In the genomic region with DNA sequence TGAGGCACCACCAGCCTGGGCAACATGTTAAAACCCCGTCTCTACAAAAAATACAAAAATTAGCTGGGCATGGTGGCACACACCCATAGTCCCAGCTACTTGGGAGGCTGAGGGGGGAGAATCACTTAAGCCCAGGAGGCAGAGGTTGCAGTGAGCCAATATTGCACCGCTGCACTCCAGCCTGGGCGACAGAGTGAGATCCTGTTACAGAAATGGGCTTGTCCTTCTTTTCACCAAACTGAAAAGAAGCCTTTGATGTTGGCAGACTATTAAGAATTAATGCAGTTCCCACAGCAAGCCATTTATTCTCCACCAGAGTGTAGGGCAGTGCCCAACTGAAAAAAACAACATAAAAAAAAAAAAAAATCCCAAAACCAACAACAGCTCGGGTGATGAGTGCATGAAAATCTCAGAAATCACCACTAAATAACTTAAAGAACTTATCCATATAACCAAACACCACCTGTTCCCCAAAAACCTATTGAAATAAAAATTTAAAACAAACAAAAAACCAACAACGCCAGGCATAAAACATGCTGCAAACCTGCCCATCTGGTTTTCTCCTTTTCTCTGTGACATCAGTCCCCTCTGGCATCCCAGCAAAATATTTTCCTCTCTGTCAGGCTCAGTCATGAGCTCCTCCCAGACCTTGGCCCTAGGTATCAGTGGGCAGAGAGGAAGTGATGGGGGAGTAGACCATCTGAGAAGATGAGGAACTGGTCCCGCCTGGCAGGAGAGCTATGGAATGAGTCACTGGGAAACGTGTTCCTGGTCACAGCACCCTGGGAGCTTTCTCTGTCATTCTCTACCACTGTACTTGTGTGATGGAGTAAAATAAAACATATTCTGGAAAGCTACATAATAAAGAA, we compare ENCODE assay signal across 10 cellular contexts. TPM values are rescaled to one million over a fixed set of nuclear protein-coding genes. Genes with fewer than 3 reads are reported as not detected.
DNase-seq lines count a peak whose midpoint lies in the region; ATAC-seq and TF ChIP-seq lines count a peak whose summit lies in the region.
"Had no signal": no experiment of that assay in that cellular context is flagged by ENCODE, and none has a peak within 500 bp of the region (broad histone marks: within the 10 kb centered on the region; RNA-seq: fewer than 3 reads in every experiment).

No MANE protein-coding gene starts in this region.

- peaks cover 8% of the 10 kb centered on the region for H3K4me1 ChIP-seq in effector memory CD4-positive, alpha-beta T cell (ENCODE audit: control insufficient read depth, insufficient read depth, low read length, poor library complexity, severe bottlenecking)

- no peaks in the 10 kb centered on the region for H3K9me3 ChIP-seq in effector memory CD4-positive, alpha-beta T cell (ENCODE audit: control insufficient read depth, low read length)
- H3K9me3 ChIP-seq: ascending aorta, ovary had no signal

- ATAC-seq in GM21786 (IDR thresholded peaks at IDR 0.05; ENCODE audit: unreplicated experiment) (no peak), GM18907 (IDR thresholded peaks at IDR 0.05; ENCODE audit: unreplicated experiment) (no peak)

- H3K27ac Mint-ChIP-seq in nephron: peak overlapping the region; percentile 22 to 66 (median 54)

- TF ChIP-seq CTCF in nephron (IDR thresholded peaks at IDR 0.05; ENCODE audit: unreplicated experiment in 3 of 3): no peak

- no peaks in the 10 kb centered on the region for H3K9me3 Mint-ChIP-seq in nephron

- no peaks in the 10 kb centered on the region for H3K36me3 Mint-ChIP-seq in nephron (ENCODE audit: low read depth)

- H3K36me3 ChIP-seq in effector memory CD4-positive, alpha-beta T cell (ENCODE audit: control insufficient read depth, insufficient read depth, low read length): no peaks in the 10 kb centered on the region
- H3K36me3 ChIP-seq: ascending aorta, ovary had no signal

- H3K4me3 Mint-ChIP-seq in nephron: peak overlapping the region in 2 of 3 experiments; percentile 8 to 15

- DNase-seq in DMS53 treated with DMSO at 0.1 percent for 48 hours (lab: John Stamatoyannopoulos, UW; ENCODE audit: unreplicated experiment): peak; percentile 91
- DNase-seq in NCI-H2196 (lab: John Stamatoyannopoulos, UW; ENCODE audit: unreplicated experiment): peak; percentile 23
- peak; percentile 53 for DNase-seq in cerebellum (ENCODE audit: low spot score)
- no peak for DNase-seq in SHP77 treated with DMSO at 0.1 percent for 48 hours (lab: John Stamatoyannopoulos, UW)
- DNase-seq in effector memory CD4-positive, alpha-beta T cell: no peak

- H3K4me3 ChIP-seq in effector memory CD4-positive, alpha-beta T cell (ENCODE audit: insufficient read depth, low read depth, low read length, poor library complexity, severe bottlenecking): no peak overlapping the region
- H3K4me3 ChIP-seq: ascending aorta, ovary had no signal

- H3K27ac ChIP-seq in effector memory CD4-positive, alpha-beta T cell (ENCODE audit: insufficient read depth, low read length, poor library complexity, severe bottlenecking): no peak overlapping the region
- H3K27ac ChIP-seq: ovary had no signal

- H3K27me3 ChIP-seq in effector memory CD4-positive, alpha-beta T cell (replicated peaks; ENCODE audit: control insufficient read depth, insufficient read depth, low read length, poor library complexity, severe bottlenecking): no peaks in the 10 kb centered on the region
- H3K27me3 ChIP-seq: ascending aorta, ovary had no signal

- no peaks in the 10 kb centered on the region for H3K27me3 Mint-ChIP-seq in nephron (ENCODE audit: low read depth)

- peaks cover 44% of the 10 kb centered on the region for H3K4me1 Mint-ChIP-seq in nephron

RNA-seq across cellular contexts. Expression of a gene that starts 4.8 kb away (rescaled TPM):
- total RNA-seq in cerebellum: 75.4 TPM

RNA-seq across cellular contexts. Expression of a gene that starts 21.6 kb away (rescaled TPM):
- total RNA-seq in cerebellum: 149 TPM

RNA-seq across cellular contexts. Expression of a gene that starts 28.1 kb away (rescaled TPM):
- total RNA-seq in cerebellum: 22.9 TPM

RNA-seq across cellular contexts. Expression of a gene that starts 28.1 kb away (rescaled TPM):
- total RNA-seq in cerebellum: 7.3 TPM

RNA-seq across cellular contexts. Expression of a gene that starts 36.4 kb away (rescaled TPM):
- 289 TPM for total RNA-seq in cerebellum

Comparison
In these comparisons a context has a peak if more than half of its experiments do, and no peak if none do; other contexts are left out.
1. DNase-seq: peak in DMS53 treated with DMSO at 0.1 percent for 48 hours (single experiment), NCI-H2196 (single experiment) and cerebellum (single experiment); none in SHP77 treated with DMSO at 0.1 percent for 48 hours (single experiment) and effector memory CD4-positive, alpha-beta T cell (0 of 3).